Comparison of ENCODE assay signal across 1 cellular context in the genomic region with DNA sequence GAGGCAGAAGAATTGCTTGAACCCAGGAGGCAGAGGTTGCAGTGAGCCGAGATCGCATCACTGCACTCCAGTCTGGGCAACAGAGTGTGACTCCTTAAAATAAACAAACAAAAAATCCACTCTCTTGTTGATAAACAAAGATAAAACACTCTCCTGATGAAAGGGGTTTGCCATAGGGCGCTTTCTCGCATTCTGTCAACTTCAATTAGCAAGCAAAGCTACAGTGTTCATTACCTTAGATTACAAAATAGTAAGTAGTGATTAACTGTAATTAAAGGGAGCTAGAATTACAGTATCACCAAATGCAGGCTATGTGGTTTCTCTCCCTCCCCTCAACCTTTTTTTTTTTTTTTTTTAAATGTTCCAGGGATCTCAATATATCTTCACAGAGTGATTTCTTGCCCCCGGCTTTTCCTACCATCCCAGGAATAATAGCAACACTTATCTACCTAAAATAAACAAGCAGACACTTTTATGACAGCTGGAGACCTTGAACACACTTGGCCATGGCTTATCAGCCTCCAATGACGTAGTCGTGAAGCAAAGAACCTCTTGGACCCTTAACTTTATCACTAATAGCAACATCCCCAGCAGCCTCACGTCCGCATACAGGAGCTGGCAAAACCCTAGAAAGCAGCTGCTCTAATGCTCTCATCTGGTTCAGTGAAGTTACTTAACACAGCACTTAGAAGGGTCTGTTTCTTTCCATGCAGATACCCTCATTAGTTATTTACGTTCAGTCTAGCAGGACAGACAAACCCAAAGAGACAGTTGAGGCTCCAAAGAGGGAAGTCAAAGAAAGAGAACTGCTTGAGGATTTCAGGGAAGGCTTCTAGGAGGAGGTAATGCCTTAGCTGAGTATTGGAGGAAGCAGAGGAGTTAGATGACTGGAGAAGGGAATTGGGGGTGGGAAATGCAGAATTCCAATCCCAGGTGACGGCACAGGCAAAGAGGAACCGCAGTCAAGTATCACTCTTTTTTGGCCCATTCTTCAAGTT.
A peak's percentile ranks its signal among the peaks of the same experiment; 100 is the strongest.
TF ChIP-seq lines count a peak whose summit lies in the region.

No MANE protein-coding gene starts in this region.

TF ChIP-seq in HEK293, 187 proteins besides CTCF, POLR2A, EP300 and RAD21 (continued from another document and continues in another):
- TF ChIP-seq, protein P1, sequence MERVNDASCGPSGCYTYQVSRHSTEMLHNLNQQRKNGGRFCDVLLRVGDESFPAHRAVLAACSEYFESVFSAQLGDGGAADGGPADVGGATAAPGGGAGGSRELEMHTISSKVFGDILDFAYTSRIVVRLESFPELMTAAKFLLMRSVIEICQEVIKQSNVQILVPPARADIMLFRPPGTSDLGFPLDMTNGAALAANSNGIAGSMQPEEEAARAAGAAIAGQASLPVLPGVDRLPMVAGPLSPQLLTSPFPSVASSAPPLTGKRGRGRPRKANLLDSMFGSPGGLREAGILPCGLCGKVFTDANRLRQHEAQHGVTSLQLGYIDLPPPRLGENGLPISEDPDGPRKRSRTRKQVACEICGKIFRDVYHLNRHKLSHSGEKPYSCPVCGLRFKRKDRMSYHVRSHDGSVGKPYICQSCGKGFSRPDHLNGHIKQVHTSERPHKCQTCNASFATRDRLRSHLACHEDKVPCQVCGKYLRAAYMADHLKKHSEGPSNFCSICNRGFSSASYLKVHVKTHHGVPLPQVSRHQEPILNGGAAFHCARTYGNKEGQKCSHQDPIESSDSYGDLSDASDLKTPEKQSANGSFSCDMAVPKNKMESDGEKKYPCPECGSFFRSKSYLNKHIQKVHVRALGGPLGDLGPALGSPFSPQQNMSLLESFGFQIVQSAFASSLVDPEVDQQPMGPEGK (tag by site-specific recombination; IDR thresholded peaks at IDR 0.05), result peak; percentile 85
- TF ChIP-seq, protein P2, sequence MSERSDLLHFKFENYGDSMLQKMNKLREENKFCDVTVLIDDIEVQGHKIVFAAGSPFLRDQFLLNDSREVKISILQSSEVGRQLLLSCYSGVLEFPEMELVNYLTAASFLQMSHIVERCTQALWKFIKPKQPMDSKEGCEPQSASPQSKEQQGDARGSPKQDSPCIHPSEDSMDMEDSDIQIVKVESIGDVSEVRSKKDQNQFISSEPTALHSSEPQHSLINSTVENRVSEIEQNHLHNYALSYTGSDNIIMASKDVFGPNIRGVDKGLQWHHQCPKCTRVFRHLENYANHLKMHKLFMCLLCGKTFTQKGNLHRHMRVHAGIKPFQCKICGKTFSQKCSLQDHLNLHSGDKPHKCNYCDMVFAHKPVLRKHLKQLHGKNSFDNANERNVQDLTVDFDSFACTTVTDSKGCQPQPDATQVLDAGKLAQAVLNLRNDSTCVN (tag by site-specific recombination; optimal IDR thresholded peaks at IDR 0.05), result no peak
- TF ChIP-seq SETDB1 (IDR thresholded peaks at IDR 0.05; ENCODE audit: insufficient read length, low read length) (peak; percentile 37), ZNF501 (tag by site-specific recombination; IDR thresholded peaks at IDR 0.05) (no peak; the same call in 1 of the 2 replicates), ZNF791 (tag by site-specific recombination; IDR thresholded peaks at IDR 0.05) (no peak), ZNF366 (tag by site-specific recombination; conservative IDR thresholded peaks at IDR 0.05) (peak; percentile 97), SP7 (tag by site-specific recombination; IDR thresholded peaks at IDR 0.05) (peak; percentile 100), ZNF629 (tag by site-specific recombination; IDR thresholded peaks at IDR 0.05) (peak; percentile 98), ZNF404 (tag by site-specific recombination; IDR thresholded peaks at IDR 0.05) (no peak), SCRT1 (tag by site-specific recombination; IDR thresholded peaks at IDR 0.05; ENCODE audit: borderline replicate concordance) (no peak), YY2 (tag by site-specific recombination; IDR thresholded peaks at IDR 0.05) (no peak), ZNF510 (tag by site-specific recombination; IDR thresholded peaks at IDR 0.05; ENCODE audit: insufficient replicate concordance) (peak; percentile 3), KLF1 (tag by site-specific recombination; IDR thresholded peaks at IDR 0.05) (peak; percentile 62; the same call in 1 of the 2 replicates), ZNF561 (tag by site-specific recombination; IDR thresholded peaks at IDR 0.05; ENCODE audit: borderline replicate concordance) (no peak; the same call in 1 of the 2 replicates), ZNF670 (tag by site-specific recombination; IDR thresholded peaks at IDR 0.05; ENCODE audit: low read depth) (no peak), ZNF423 (tag by site-specific recombination; IDR thresholded peaks at IDR 0.05) (peak; percentile 33; the same call in 1 of the 2 replicates), BCL11A (tag by site-specific recombination; IDR thresholded peaks at IDR 0.05; ENCODE audit: low read depth) (peak; percentile 97), ZNF768 (tag by site-specific recombination; IDR thresholded peaks at IDR 0.05) (no peak), ZNF146 (tag by site-specific recombination; IDR thresholded peaks at IDR 0.05) (peak; percentile 46; the same call in 1 of the 2 replicates), ZNF747 (tag by site-specific recombination; IDR thresholded peaks at IDR 0.05) (no peak), GLIS1 (tag by site-specific recombination; IDR thresholded peaks at IDR 0.05) (peak; percentile 98), IKZF3 (tag by site-specific recombination; IDR thresholded peaks at IDR 0.05) (peak; percentile 97), ZNF24 (tag by site-specific recombination; IDR thresholded peaks at IDR 0.05) (peak; percentile 94), ZNF624 (tag by site-specific recombination; IDR thresholded peaks at IDR 0.05) (no peak), OVOL3 (tag by site-specific recombination; IDR thresholded peaks at IDR 0.05) (peak; percentile 86), ZNF184 (tag by site-specific recombination; IDR thresholded peaks at IDR 0.05) (peak; percentile 84; the same call in 1 of the 2 replicates), ZNF121 (tag by site-specific recombination; IDR thresholded peaks at IDR 0.05) (peak; percentile 91), SCRT2 (tag by site-specific recombination; IDR thresholded peaks at IDR 0.05) (peak; percentile 84), ZNF777 (tag by site-specific recombination; IDR thresholded peaks at IDR 0.05; ENCODE audit: borderline replicate concordance) (no peak), ZBTB17 (tag by site-specific recombination; IDR thresholded peaks at IDR 0.05) (peak; percentile 86)
- TF ChIP-seq, protein P3, sequence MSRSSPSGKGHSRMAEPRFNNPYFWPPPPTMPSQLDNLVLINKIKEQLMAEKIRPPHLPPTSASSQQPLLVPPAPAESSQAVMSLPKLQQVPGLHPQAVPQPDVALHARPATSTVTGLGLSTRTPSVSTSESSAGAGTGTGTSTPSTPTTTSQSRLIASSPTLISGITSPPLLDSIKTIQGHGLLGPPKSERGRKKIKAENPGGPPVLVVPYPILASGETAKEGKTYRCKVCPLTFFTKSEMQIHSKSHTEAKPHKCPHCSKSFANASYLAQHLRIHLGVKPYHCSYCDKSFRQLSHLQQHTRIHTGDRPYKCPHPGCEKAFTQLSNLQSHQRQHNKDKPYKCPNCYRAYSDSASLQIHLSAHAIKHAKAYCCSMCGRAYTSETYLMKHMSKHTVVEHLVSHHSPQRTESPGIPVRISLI (tag by site-specific recombination; IDR thresholded peaks at IDR 0.05), result peak; percentile 99
- TF ChIP-seq, protein P4, sequence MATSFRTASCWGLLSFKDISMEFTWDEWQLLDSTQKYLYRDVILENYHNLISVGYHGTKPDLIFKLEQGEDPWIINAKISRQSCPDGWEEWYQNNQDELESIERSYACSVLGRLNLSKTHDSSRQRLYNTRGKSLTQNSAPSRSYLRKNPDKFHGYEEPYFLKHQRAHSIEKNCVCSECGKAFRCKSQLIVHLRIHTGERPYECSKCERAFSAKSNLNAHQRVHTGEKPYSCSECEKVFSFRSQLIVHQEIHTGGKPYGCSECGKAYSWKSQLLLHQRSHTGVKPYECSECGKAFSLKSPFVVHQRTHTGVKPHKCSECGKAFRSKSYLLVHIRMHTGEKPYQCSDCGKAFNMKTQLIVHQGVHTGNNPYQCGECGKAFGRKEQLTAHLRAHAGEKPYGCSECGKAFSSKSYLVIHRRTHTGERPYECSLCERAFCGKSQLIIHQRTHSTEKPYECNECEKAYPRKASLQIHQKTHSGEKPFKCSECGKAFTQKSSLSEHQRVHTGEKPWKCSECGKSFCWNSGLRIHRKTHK (tag by site-specific recombination; IDR thresholded peaks at IDR 0.05), result no peak
- TF ChIP-seq, protein P5, sequence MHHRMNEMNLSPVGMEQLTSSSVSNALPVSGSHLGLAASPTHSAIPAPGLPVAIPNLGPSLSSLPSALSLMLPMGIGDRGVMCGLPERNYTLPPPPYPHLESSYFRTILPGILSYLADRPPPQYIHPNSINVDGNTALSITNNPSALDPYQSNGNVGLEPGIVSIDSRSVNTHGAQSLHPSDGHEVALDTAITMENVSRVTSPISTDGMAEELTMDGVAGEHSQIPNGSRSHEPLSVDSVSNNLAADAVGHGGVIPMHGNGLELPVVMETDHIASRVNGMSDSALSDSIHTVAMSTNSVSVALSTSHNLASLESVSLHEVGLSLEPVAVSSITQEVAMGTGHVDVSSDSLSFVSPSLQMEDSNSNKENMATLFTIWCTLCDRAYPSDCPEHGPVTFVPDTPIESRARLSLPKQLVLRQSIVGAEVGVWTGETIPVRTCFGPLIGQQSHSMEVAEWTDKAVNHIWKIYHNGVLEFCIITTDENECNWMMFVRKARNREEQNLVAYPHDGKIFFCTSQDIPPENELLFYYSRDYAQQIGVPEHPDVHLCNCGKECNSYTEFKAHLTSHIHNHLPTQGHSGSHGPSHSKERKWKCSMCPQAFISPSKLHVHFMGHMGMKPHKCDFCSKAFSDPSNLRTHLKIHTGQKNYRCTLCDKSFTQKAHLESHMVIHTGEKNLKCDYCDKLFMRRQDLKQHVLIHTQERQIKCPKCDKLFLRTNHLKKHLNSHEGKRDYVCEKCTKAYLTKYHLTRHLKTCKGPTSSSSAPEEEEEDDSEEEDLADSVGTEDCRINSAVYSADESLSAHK (tag by site-specific recombination; IDR thresholded peaks at IDR 0.05), result peak; percentile 92
- TF ChIP-seq, protein P6, sequence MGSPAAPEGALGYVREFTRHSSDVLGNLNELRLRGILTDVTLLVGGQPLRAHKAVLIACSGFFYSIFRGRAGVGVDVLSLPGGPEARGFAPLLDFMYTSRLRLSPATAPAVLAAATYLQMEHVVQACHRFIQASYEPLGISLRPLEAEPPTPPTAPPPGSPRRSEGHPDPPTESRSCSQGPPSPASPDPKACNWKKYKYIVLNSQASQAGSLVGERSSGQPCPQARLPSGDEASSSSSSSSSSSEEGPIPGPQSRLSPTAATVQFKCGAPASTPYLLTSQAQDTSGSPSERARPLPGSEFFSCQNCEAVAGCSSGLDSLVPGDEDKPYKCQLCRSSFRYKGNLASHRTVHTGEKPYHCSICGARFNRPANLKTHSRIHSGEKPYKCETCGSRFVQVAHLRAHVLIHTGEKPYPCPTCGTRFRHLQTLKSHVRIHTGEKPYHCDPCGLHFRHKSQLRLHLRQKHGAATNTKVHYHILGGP (tag by site-specific recombination; IDR thresholded peaks at IDR 0.05), result peak; percentile 95
- TF ChIP-seq, protein P7, sequence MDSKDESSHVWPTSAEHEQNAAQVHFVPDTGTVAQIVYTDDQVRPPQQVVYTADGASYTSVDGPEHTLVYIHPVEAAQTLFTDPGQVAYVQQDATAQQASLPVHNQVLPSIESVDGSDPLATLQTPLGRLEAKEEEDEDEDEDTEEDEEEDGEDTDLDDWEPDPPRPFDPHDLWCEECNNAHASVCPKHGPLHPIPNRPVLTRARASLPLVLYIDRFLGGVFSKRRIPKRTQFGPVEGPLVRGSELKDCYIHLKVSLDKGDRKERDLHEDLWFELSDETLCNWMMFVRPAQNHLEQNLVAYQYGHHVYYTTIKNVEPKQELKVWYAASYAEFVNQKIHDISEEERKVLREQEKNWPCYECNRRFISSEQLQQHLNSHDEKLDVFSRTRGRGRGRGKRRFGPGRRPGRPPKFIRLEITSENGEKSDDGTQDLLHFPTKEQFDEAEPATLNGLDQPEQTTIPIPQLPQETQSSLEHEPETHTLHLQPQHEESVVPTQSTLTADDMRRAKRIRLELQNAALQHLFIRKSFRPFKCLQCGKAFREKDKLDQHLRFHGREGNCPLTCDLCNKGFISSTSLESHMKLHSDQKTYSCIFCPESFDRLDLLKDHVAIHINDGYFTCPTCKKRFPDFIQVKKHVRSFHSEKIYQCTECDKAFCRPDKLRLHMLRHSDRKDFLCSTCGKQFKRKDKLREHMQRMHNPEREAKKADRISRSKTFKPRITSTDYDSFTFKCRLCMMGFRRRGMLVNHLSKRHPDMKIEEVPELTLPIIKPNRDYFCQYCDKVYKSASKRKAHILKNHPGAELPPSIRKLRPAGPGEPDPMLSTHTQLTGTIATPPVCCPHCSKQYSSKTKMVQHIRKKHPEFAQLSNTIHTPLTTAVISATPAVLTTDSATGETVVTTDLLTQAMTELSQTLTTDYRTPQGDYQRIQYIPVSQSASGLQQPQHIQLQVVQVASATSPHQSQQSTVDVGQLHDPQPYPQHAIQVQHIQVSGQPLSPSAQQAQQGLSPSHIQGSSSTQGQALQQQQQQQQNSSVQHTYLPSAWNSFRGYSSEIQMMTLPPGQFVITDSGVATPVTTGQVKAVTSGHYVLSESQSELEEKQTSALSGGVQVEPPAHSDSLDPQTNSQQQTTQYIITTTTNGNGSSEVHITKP (tag by site-specific recombination; IDR thresholded peaks at IDR 0.05), result peak; percentile 68
- TF ChIP-seq, protein P8, sequence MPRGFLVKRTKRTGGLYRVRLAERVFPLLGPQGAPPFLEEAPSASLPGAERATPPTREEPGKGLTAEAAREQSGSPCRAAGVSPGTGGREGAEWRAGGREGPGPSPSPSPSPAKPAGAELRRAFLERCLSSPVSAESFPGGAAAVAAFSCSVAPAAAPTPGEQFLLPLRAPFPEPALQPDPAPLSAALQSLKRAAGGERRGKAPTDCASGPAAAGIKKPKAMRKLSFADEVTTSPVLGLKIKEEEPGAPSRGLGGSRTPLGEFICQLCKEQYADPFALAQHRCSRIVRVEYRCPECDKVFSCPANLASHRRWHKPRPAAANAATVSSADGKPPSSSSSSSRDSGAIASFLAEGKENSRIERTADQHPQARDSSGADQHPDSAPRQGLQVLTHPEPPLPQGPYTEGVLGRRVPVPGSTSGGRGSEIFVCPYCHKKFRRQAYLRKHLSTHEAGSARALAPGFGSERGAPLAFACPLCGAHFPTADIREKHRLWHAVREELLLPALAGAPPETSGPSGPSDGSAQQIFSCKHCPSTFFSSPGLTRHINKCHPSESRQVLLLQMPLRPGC (tag by site-specific recombination; IDR thresholded peaks at IDR 0.05), result peak; percentile 97
- TF ChIP-seq, protein P9, sequence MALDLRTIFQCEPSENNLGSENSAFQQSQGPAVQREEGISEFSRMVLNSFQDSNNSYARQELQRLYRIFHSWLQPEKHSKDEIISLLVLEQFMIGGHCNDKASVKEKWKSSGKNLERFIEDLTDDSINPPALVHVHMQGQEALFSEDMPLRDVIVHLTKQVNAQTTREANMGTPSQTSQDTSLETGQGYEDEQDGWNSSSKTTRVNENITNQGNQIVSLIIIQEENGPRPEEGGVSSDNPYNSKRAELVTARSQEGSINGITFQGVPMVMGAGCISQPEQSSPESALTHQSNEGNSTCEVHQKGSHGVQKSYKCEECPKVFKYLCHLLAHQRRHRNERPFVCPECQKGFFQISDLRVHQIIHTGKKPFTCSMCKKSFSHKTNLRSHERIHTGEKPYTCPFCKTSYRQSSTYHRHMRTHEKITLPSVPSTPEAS (tag by site-specific recombination; IDR thresholded peaks at IDR 0.05), result peak; percentile 34; the same call in 1 of the 2 replicates
- TF ChIP-seq, protein P10, sequence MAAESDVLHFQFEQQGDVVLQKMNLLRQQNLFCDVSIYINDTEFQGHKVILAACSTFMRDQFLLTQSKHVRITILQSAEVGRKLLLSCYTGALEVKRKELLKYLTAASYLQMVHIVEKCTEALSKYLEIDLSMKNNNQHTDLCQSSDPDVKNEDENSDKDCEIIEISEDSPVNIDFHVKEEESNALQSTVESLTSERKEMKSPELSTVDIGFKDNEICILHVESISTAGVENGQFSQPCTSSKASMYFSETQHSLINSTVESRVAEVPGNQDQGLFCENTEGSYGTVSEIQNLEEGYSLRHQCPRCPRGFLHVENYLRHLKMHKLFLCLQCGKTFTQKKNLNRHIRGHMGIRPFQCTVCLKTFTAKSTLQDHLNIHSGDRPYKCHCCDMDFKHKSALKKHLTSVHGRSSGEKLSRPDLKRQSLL (tag by site-specific recombination; IDR thresholded peaks at IDR 0.05), result no peak
